ENCODE assay signal across 28 cellular contexts in genomic region chr5:146410272-146410671, GRCh38.
"Had no signal": no experiment of that assay in that cellular context is flagged by ENCODE, and none has a peak within 500 bp of the region (broad histone marks: within the 10 kb centered on the region; RNA-seq: fewer than 3 reads in every experiment).

No MANE protein-coding gene starts in this region.

- H3K4me3 ChIP-seq: coronary artery, dorsolateral prefrontal cortex, gastrocnemius medialis, hepatocyte, left ventricle myocardium inferior, lung, spleen, transverse colon had no signal

- ATAC-seq: activated CD4-positive, CD25-positive, alpha-beta regulatory T cell treated with anti-CD3 and anti-CD28 coated beads, Interleukin-2, amount 50 U/mL, for 24 hours; gastrocnemius medialis; natural killer cell; right cardiac atrium had no signal

- H3K9me3 ChIP-seq: gastrocnemius medialis, left ventricle myocardium inferior, spleen, transverse colon had no signal

- DNase-seq: activated CD4-positive, alpha-beta memory T cell treated with anti-CD3 and anti-CD28 coated beads for 36 hours; activated CD4-positive, alpha-beta T cell treated with anti-CD3 and anti-CD28 coated beads for 48 hours; activated CD8-positive, alpha-beta memory T cell treated with anti-CD3 and anti-CD28 coated beads, Interleukin-2, amount 50 U/mL, for 4 hours; activated gamma-delta T cell; activated naive CD4-positive, alpha-beta T cell treated with anti-CD3 and anti-CD28 coated beads, Interleukin-2, amount 50 U/mL, for 16 hours; activated T-cell treated with anti-CD3 and anti-CD28 coated beads, Interleukin-2, amount 50 U/mL, for 1 hour; amniotic stem cell; brain microvascular endothelial cell; dorsolateral prefrontal cortex; effector memory CD4-positive, alpha-beta T cell; gastrocnemius medialis; islet precursor cell; left ventricle myocardium inferior; mesendoderm; natural killer cell; posterior cingulate gyrus; right cardiac atrium; spleen; stimulated activated naive CD4-positive, alpha-beta T cell treated with Interleukin-2 at 50 U/mL for 16 hours; transverse colon; WERI-Rb-1 had no signal

- H3K4me1 Mint-ChIP-seq: natural killer cell had no signal

- H3K27ac Mint-ChIP-seq: activated CD4-positive, alpha-beta memory T cell treated with anti-CD3 and anti-CD28 coated beads for 36 hours; natural killer cell had no signal

- H3K27me3 ChIP-seq: brain microvascular endothelial cell, gastrocnemius medialis, spleen had no signal

- H3K27ac ChIP-seq: brain microvascular endothelial cell, coronary artery, dorsolateral prefrontal cortex, gastrocnemius medialis, hepatocyte, left ventricle myocardium inferior, spleen, transverse colon, WERI-Rb-1 had no signal

- FAIRE-seq: astrocyte, TTC549, urothelium cell line had no signal

- H3K9me3 Mint-ChIP-seq: activated CD4-positive, alpha-beta memory T cell treated with anti-CD3 and anti-CD28 coated beads for 36 hours; natural killer cell had no signal

- H3K4me2 ChIP-seq: hepatocyte had no signal

- H3K36me3 Mint-ChIP-seq: activated CD4-positive, alpha-beta memory T cell treated with anti-CD3 and anti-CD28 coated beads for 36 hours; natural killer cell had no signal

- H3K4me1 ChIP-seq: gastrocnemius medialis, left ventricle myocardium inferior, spleen, transverse colon had no signal

- H3K79me2 ChIP-seq: hepatocyte had no signal

- H2AFZ ChIP-seq: hepatocyte had no signal

- H3K4me3 Mint-ChIP-seq: activated CD4-positive, alpha-beta memory T cell treated with anti-CD3 and anti-CD28 coated beads for 36 hours; natural killer cell had no signal

- H3K36me3 ChIP-seq: brain microvascular endothelial cell, gastrocnemius medialis, left ventricle myocardium inferior, spleen, transverse colon, WERI-Rb-1 had no signal
